ENCODE assay signal across 8 cellular contexts in the genomic region with DNA sequence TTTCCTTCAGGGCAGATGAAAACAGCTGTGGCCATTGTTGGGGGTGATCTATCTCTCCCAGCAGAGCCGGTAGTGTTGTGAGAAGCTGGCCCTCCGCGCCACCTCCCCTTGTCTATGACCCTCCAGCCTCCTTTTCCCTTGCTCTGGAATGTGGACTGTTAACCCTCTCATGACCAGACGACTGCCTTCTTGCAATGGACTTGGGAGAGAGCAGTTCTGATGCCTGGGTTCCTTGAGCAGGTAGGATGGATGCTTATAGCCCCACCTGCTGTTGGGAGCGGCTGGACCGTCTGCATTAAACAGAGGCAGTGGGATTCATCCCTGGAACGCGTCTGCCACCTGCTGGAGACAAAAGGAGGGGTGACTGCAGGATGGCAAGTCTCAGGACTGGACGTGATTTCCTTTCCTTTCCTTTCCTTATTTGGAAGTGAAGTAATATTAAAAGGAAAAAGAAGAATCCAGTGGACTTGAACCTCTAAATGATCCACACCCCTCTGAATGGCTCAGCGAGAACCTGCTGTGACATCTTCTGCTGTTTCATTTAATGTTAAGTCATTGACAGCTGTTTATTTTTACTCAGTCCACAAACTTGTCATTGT. TPM values are rescaled to one million over a fixed set of nuclear protein-coding genes. Genes with fewer than 3 reads are reported as not detected.
DNase-seq lines count a peak whose midpoint lies in the region; ATAC-seq, FAIRE-seq and TF ChIP-seq lines count a peak whose summit lies in the region.

No MANE protein-coding gene starts in this region.

- no peaks in the 10 kb centered on the region for H3K9me3 Mint-ChIP-seq in T-cell

- no peaks in the 10 kb centered on the region for H3K9me3 ChIP-seq in A549
- no peaks in the 10 kb centered on the region for H3K9me3 ChIP-seq in psoas muscle

- H3K36me3 ChIP-seq in psoas muscle (ENCODE audit: insufficient read depth in 1 of 2, low read depth in 1 of 2): peaks cover 0 to 8% of the 10 kb centered on the region in 2 donors

- no peaks in the 10 kb centered on the region for H3K36me3 Mint-ChIP-seq in T-cell

- peaks cover 16 to 34% of the 10 kb centered on the region in 2 donors for H3K27me3 Mint-ChIP-seq in T-cell

- ATAC-seq in A549 (peak; percentile 86 to 92), T-cell (replicated peaks in 1 of 4) (peak; percentile 84 to 97 (median 90)), left cardiac atrium (peak; percentile 91 to 94), psoas muscle (peak; percentile 92 to 95 (median 94)), GM19455 (IDR thresholded peaks at IDR 0.05; ENCODE audit: unreplicated experiment) (no peak)

- H3K4me3 Mint-ChIP-seq in T-cell: no peak overlapping the region

- peaks cover 12% of the 10 kb centered on the region for H3K4me1 ChIP-seq in A549
- peaks cover 6% of the 10 kb centered on the region for H3K4me1 ChIP-seq in psoas muscle

- CTCF ChIA-PET in A549 (lab: Yijun Ruan, JAX) (interaction anchor here (0.6 to 13.9 kb wide), 66 partner anchors 10 to 421 kb away, joined by 3 to 288 read pairs (median 4); a partner anchor contains a TSS), T-cell (lab: Charles Lee) (interaction anchor here (0.6 to 3.3 kb wide), 10 partner anchors 34 to 184 kb away, joined by 3 to 30 read pairs (median 6); no protein-coding TSS in a partner anchor)

- intact Hi-C loops in left cardiac atrium (cut with DNase I): loop anchor here in 1 of 2 donors (1.0 to 10.0 kb wide), 2 partner anchors 66 to 186 kb away; no protein-coding TSS in a partner anchor
- intact Hi-C loops in psoas muscle (cut with DNase I): loop anchor here (1.0 to 5.0 kb wide), 2 partner anchors 66 to 183 kb away; no protein-coding TSS in a partner anchor

- peak; percentile 100 for FAIRE-seq in A549 (lab: Jason Lieb, UNC)

- H3K27ac Mint-ChIP-seq in T-cell: no peak overlapping the region

- peak; percentile 100 for TF ChIP-seq CTCF in A549 (IDR thresholded peaks at IDR 0.05)
- TF ChIP-seq CTCF in GM20000 (IDR thresholded peaks at IDR 0.05; ENCODE audit: extremely low read depth, missing control alignments): peak; percentile 98
- peak; percentile 98 for TF ChIP-seq CTCF in psoas muscle (IDR thresholded peaks at IDR 0.05)

- peak overlapping the region in 1 of 2 experiments; percentile 29; a peak in 1 of 6 replicates for H3K27ac ChIP-seq in A549
- H3K27ac ChIP-seq in psoas muscle: no peak overlapping the region

- peak overlapping the region; percentile 25; the same call in 2 of the 3 replicates for H3K4me2 ChIP-seq in A549

- no peak for TF ChIP-seq EP300 in A549 (IDR thresholded peaks at IDR 0.05)

- POLR2A ChIA-PET in A549 (lab: Yijun Ruan, JAX) (interaction anchor here (1.7 to 2.4 kb wide), 2 partner anchors 65 to 67 kb away, joined by 5 to 6 read pairs; no protein-coding TSS in a partner anchor), T-cell (lab: Charles Lee) (interaction anchor here in 1 of 2 donors (0.5 kb wide), 1 partner anchor 37 kb away, joined by 7 read pairs; no protein-coding TSS in a partner anchor)

- WGBS in A549 (ENCODE audit: missing lambda C conversion rate): 5% methylated on average over 10 of the region's 10 CpGs
- 2 to 7% (median 6%) methylated on average over 10 of the region's 10 CpGs for WGBS in psoas muscle, 3 donors

- TF ChIP-seq POLR2A in A549 (IDR thresholded peaks at IDR 0.05; ENCODE audit: low read length): no peak

- TF ChIP-seq RAD21 in A549 (conservative IDR thresholded peaks at IDR 0.05 in 1 of 2, IDR thresholded peaks at IDR 0.05 in 1 of 2): peak; percentile 100

- peaks cover 0 to 6% (median 3%) of the 10 kb centered on the region in 3 donors for H3K4me1 Mint-ChIP-seq in T-cell

- H3K27me3 ChIP-seq in psoas muscle (ENCODE audit: insufficient read depth in 3 of 3, low read length in 2 of 3): peaks cover 0 to 27% (median 16%) of the 10 kb centered on the region in 3 donors

- H3K4me3 ChIP-seq in A549: no peak overlapping the region
- H3K4me3 ChIP-seq in psoas muscle: no peak overlapping the region

- DNase-seq in A549 (ENCODE audit: low read depth in 1 of 2, low spot score in 1 of 2) (peak; percentile 96 to 98), GM20000 (ENCODE audit: low spot score) (peak; percentile 93), NCI-H1694 (lab: John Stamatoyannopoulos, UW) (peak; percentile 91), T-cell (peak; percentile 65 to 90 (median 84)), amniotic epithelial cell (ENCODE audit: low read depth) (peak; percentile 85), left cardiac atrium (peak; percentile 93), psoas muscle (peak; percentile 91 to 94)

TF ChIP-seq in A549, 52 proteins besides CTCF, POLR2A, EP300 and RAD21:
- TF ChIP-seq, protein P1, sequence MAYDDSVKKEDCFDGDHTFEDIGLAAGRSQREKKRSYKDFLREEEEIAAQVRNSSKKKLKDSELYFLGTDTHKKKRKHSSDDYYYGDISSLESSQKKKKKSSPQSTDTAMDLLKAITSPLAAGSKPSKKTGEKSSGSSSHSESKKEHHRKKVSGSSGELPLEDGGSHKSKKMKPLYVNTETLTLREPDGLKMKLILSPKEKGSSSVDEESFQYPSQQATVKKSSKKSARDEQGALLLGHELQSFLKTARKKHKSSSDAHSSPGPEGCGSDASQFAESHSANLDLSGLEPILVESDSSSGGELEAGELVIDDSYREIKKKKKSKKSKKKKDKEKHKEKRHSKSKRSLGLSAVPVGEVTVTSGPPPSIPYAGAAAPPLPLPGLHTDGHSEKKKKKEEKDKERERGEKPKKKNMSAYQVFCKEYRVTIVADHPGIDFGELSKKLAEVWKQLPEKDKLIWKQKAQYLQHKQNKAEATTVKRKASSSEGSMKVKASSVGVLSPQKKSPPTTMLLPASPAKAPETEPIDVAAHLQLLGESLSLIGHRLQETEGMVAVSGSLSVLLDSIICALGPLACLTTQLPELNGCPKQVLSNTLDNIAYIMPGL (CRISPR knock-in tag; IDR thresholded peaks at IDR 0.05; ENCODE audit: borderline replicate concordance): no peak
- TF ChIP-seq SMC3 (IDR thresholded peaks at IDR 0.05) (peak; percentile 100), RCOR1 (IDR thresholded peaks at IDR 0.05; ENCODE audit: low read depth, low read length) (peak; percentile 68; the same call in 1 of the 2 replicates), JUN (IDR thresholded peaks at IDR 0.05) (no peak)
- TF ChIP-seq, protein P2, sequence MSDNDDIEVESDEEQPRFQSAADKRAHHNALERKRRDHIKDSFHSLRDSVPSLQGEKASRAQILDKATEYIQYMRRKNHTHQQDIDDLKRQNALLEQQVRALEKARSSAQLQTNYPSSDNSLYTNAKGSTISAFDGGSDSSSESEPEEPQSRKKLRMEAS (IDR thresholded peaks at IDR 0.05): peak; percentile 43; the same call in 1 of the 2 replicates

RNA-seq across cellular contexts. Expression of a gene that starts 1.8 kb away (rescaled TPM):
- polyA plus RNA-seq in A549 (2011; rRNA removed): 0.03 TPM in 1 of 2 replicates, not detected in the other
- polyA plus RNA-seq in A549 (2012; cell fraction: cytosol; rRNA removed): 0.03 and 0.09 TPM in 2 replicates
- not detected in 2 replicates for polyA plus RNA-seq in A549 (2012; cell fraction: nucleus; rRNA removed)
- polyA plus RNA-seq in A549 (2017; fragmentation: RNase III; extraction: RNeasy Plus Mini Kit Qiagen cat#74134 plus additional on column Dnase treatment): 0.05 to 0.07 TPM (median 0.05 TPM) in 3 replicates
- not detected in 2 replicates for polyA minus RNA-seq in A549 (2011; rRNA and poly(A)+ RNA removed)
- total RNA-seq in T-cell: not detected
- not detected for total RNA-seq in left cardiac atrium
- not detected for total RNA-seq in psoas muscle
- polyA plus RNA-seq in psoas muscle: not detected

RNA-seq across cellular contexts. Expression of a gene that starts 18.4 kb away (rescaled TPM):
- polyA plus RNA-seq in A549 (2011; rRNA removed) (60.2 and 62.2 TPM in 2 replicates), A549 (2017; fragmentation: RNase III; extraction: RNeasy Plus Mini Kit Qiagen cat#74134 plus additional on column Dnase treatment) (54.7 to 60.0 TPM (median 57.2 TPM) in 3 replicates), psoas muscle (100 to 1,000 TPM in 2 of 3 donors, 10 to 100 TPM in 1; 90.1 to 250 (median 170) TPM)
- 46.2 and 54.5 TPM in 2 replicates for polyA plus RNA-seq in A549 (2012; cell fraction: cytosol; rRNA removed)
- 46.7 and 58.3 TPM in 2 replicates for polyA plus RNA-seq in A549 (2012; cell fraction: nucleus; rRNA removed)
- 58.8 and 70.6 TPM in 2 replicates for polyA minus RNA-seq in A549 (2011; rRNA and poly(A)+ RNA removed)
- total RNA-seq in T-cell (1 to 10 TPM; 8.1 to 9.8 (median 9.6) TPM), left cardiac atrium (100 to 1,000 TPM; 149 to 204 TPM), psoas muscle (100 to 1,000 TPM; 191 to 253 (median 209) TPM)

RNA-seq across cellular contexts. Expression of a gene that starts 19.9 kb away (rescaled TPM):
- polyA plus RNA-seq in A549 (2011; rRNA removed) (0.04 TPM in 1 of 2 replicates, not detected in the other), A549 (2017; fragmentation: RNase III; extraction: RNeasy Plus Mini Kit Qiagen cat#74134 plus additional on column Dnase treatment) (0.03 to 0.04 TPM in 2 of 3 replicates, not detected in the other), psoas muscle (under 1 TPM in 2 of 3 donors, not detected in 1; 0.01 to 0.17 TPM)
- 0.01 TPM in 2 replicates for polyA plus RNA-seq in A549 (2012; cell fraction: cytosol; rRNA removed)
- 0.02 TPM in 1 of 2 replicates, not detected in the other for polyA plus RNA-seq in A549 (2012; cell fraction: nucleus; rRNA removed)
- not detected in 2 replicates for polyA minus RNA-seq in A549 (2011; rRNA and poly(A)+ RNA removed)
- total RNA-seq in T-cell (not detected), left cardiac atrium (not detected), psoas muscle (not detected)

Comparison
In these comparisons a context has a peak if more than half of its experiments do, and no peak if none do; other contexts are left out.
1. RNA of a gene that starts 18.4 kb away (total RNA-seq): 191 to 253 TPM in psoas muscle and 149 to 204 TPM in left cardiac atrium; 8.1 to 9.8 TPM in T-cell; every median in the first group is over 10 times any median in the second.
2. Peak in every context shown above with its lines, with median percentiles within 50 percentile points of each other: DNase-seq and CTCF ChIP-seq.